Comparison of ENCODE assay signal across 17 cellular contexts in genomic region chr5:157545911-157546310, GRCh38. TPM values are rescaled to one million over a fixed set of nuclear protein-coding genes. Genes with fewer than 3 reads are reported as not detected.
DNase-seq lines count a peak whose midpoint lies in the region; ATAC-seq, FAIRE-seq and TF ChIP-seq lines count a peak whose summit lies in the region.
"Had no signal": no experiment of that assay in that cellular context is flagged by ENCODE, and none has a peak within 500 bp of the region (broad histone marks: within the 10 kb centered on the region; RNA-seq: fewer than 3 reads in every experiment).

No MANE protein-coding gene starts in this region.

- no peak for FAIRE-seq in pancreas (lab: Jason Lieb, UNC)
- FAIRE-seq: A549 had no signal

- no peaks in the 10 kb centered on the region for H3K9me3 ChIP-seq in pancreas
- H3K9me3 ChIP-seq: A549, HAP-1, thyroid gland had no signal

- peak overlapping the region; percentile 97 for H3K27ac Mint-ChIP-seq in activated CD4-positive, alpha-beta T cell treated with anti-CD3 and anti-CD28 coated beads, Interleukin-2, amount 10 ng/mL, durations not matched to agents 24 days and 14 days
- peak overlapping the region; percentile 71 to 99 (median 91) for H3K27ac Mint-ChIP-seq in IgD-negative memory B cell
- no peak overlapping the region for H3K27ac Mint-ChIP-seq in central memory CD8-positive, alpha-beta T cell (ENCODE audit: low read depth)
- H3K27ac Mint-ChIP-seq: immature natural killer cell, neural progenitor cell had no signal

- H3K36me3 ChIP-seq in rectal smooth muscle tissue (ENCODE audit: control insufficient read depth, insufficient read depth, low read length) (no peaks in the 10 kb centered on the region), pancreas (no peaks in the 10 kb centered on the region)
- H3K36me3 ChIP-seq: HAP-1, neural progenitor cell, thyroid gland had no signal

- peaks cover 97% of the 10 kb centered on the region for H3K4me1 Mint-ChIP-seq in activated CD4-positive, alpha-beta T cell treated with anti-CD3 and anti-CD28 coated beads, Interleukin-2, amount 10 ng/mL, durations not matched to agents 24 days and 14 days
- H3K4me1 Mint-ChIP-seq in IgD-negative memory B cell: peaks cover 79 to 92% (median 79%) of the 10 kb centered on the region in 3 donors
- H3K4me1 Mint-ChIP-seq in central memory CD8-positive, alpha-beta T cell: peaks cover 65% of the 10 kb centered on the region

- peaks cover 68% of the 10 kb centered on the region for H3K36me3 Mint-ChIP-seq in activated CD4-positive, alpha-beta T cell treated with anti-CD3 and anti-CD28 coated beads, Interleukin-2, amount 10 ng/mL, durations not matched to agents 24 days and 14 days (ENCODE audit: low read depth)
- peaks cover 13% of the 10 kb centered on the region for H3K36me3 Mint-ChIP-seq in IgD-negative memory B cell
- no peaks in the 10 kb centered on the region for H3K36me3 Mint-ChIP-seq in central memory CD8-positive, alpha-beta T cell (ENCODE audit: insufficient read depth)

- peaks cover 70% of the 10 kb centered on the region for H3K4me1 ChIP-seq in rectal smooth muscle tissue (ENCODE audit: control insufficient read depth, insufficient read depth, low read length)
- H3K4me1 ChIP-seq in pancreas: no peaks in the 10 kb centered on the region
- H3K4me1 ChIP-seq: HAP-1 had no signal

- ATAC-seq in central memory CD8-positive, alpha-beta T cell (replicated peaks; ENCODE audit: extremely low read depth, poor library complexity, severe bottlenecking): no peak
- ATAC-seq in pancreas (no peak), GM19452 (IDR thresholded peaks at IDR 0.05; ENCODE audit: unreplicated experiment) (no peak), SK-N-SH treated with all-trans-retinoic acid at 6 μM for 48 hours (no peak)
- ATAC-seq: A549; activated CD4-positive, CD25-positive, alpha-beta regulatory T cell treated with anti-CD3 and anti-CD28 coated beads, Interleukin-2, amount 50 U/mL, for 24 hours had no signal

- H3K4me3 ChIP-seq in rectal smooth muscle tissue (ENCODE audit: low read length): no peak overlapping the region
- H3K4me3 ChIP-seq in pancreas: no peak overlapping the region
- H3K4me3 ChIP-seq: A549, HAP-1, neural progenitor cell, thyroid gland had no signal

- H3K9ac ChIP-seq in rectal smooth muscle tissue (ENCODE audit: low read length): no peak overlapping the region
- H3K9ac ChIP-seq: neural progenitor cell had no signal

- TF ChIP-seq CTCF in pancreas (IDR thresholded peaks at IDR 0.05): no peak

- H3K27me3 ChIP-seq in rectal smooth muscle tissue (ENCODE audit: control insufficient read depth, insufficient read depth, low read length): no peaks in the 10 kb centered on the region
- no peaks in the 10 kb centered on the region for H3K27me3 ChIP-seq in pancreas
- H3K27me3 ChIP-seq: neural progenitor cell, thyroid gland had no signal

- no peaks in the 10 kb centered on the region for H3K27me3 Mint-ChIP-seq in activated CD4-positive, alpha-beta T cell treated with anti-CD3 and anti-CD28 coated beads, Interleukin-2, amount 10 ng/mL, durations not matched to agents 24 days and 14 days
- peaks cover 5% of the 10 kb centered on the region for H3K27me3 Mint-ChIP-seq in IgD-negative memory B cell
- no peaks in the 10 kb centered on the region for H3K27me3 Mint-ChIP-seq in central memory CD8-positive, alpha-beta T cell

- peak overlapping the region; percentile 79 for H3K27ac ChIP-seq in rectal smooth muscle tissue (ENCODE audit: low read depth, low read length)
- H3K27ac ChIP-seq in pancreas: no peak overlapping the region
- H3K27ac ChIP-seq: neural progenitor cell, RWPE1, thyroid gland had no signal

- DNase-seq in activated CD4-positive, alpha-beta T cell treated with anti-CD3 and anti-CD28 coated beads, Interleukin-2, amount 10 ng/mL, durations not matched to agents 24 days and 14 days: peak; percentile 68
- no peak for DNase-seq in activated CD4-positive, alpha-beta T cell treated with anti-CD3 and anti-CD28 coated beads, Interleukin-2, amount 50 U/mL, for 4 hours
- no peak for DNase-seq in central memory CD8-positive, alpha-beta T cell (ENCODE audit: low spot score in 2 of 2)
- no peak for DNase-seq in pancreas
- DNase-seq: amniotic stem cell, immature natural killer cell, NCI-H2081, thyroid gland had no signal

- H3K9me3 Mint-ChIP-seq in activated CD4-positive, alpha-beta T cell treated with anti-CD3 and anti-CD28 coated beads, Interleukin-2, amount 10 ng/mL, durations not matched to agents 24 days and 14 days: peaks cover 7% of the 10 kb centered on the region
- no peaks in the 10 kb centered on the region for H3K9me3 Mint-ChIP-seq in IgD-negative memory B cell
- H3K9me3 Mint-ChIP-seq in central memory CD8-positive, alpha-beta T cell: no peaks in the 10 kb centered on the region

- peak overlapping the region; percentile 76 for H3K4me3 Mint-ChIP-seq in activated CD4-positive, alpha-beta T cell treated with anti-CD3 and anti-CD28 coated beads, Interleukin-2, amount 10 ng/mL, durations not matched to agents 24 days and 14 days
- peak overlapping the region in 2 of 4 donors; percentile 53 to 87 for H3K4me3 Mint-ChIP-seq in IgD-negative memory B cell
- H3K4me3 Mint-ChIP-seq in central memory CD8-positive, alpha-beta T cell: peak overlapping the region; percentile 68
- H3K4me3 Mint-ChIP-seq: immature natural killer cell, neural progenitor cell had no signal

- WGBS in pancreas, 2 donors: 90 to 91% methylated on average over 4 of the region's 4 CpGs

- intact Hi-C loops in activated CD4-positive, alpha-beta T cell treated with anti-CD3 and anti-CD28 coated beads, Interleukin-2, amount 10 ng/mL, durations not matched to agents 24 days and 14 days (cut with micrococcal nuclease): no loop called here
- intact Hi-C loops in pancreas (cut with DNase I): no loop called here

TF ChIP-seq in SK-N-SH treated with all-trans-retinoic acid at 6 μM for 48 hours, 23 proteins besides CTCF, POLR2A, EP300 and RAD21:
- TF ChIP-seq TSHZ2 (CRISPR knock-in tag; IDR thresholded peaks at IDR 0.05) (no peak), ZC3H10 (CRISPR knock-in tag; IDR thresholded peaks at IDR 0.05) (no peak), ZFP30 (CRISPR knock-in tag; IDR thresholded peaks at IDR 0.05) (no peak), BACH2 (CRISPR knock-in tag; IDR thresholded peaks at IDR 0.05; ENCODE audit: borderline replicate concordance) (no peak), CSDC2 (CRISPR knock-in tag; IDR thresholded peaks at IDR 0.05) (no peak)

RNA-seq across cellular contexts. Expression of gene ADAM19, which starts 29.7 kb away (rescaled TPM):
- 232 TPM in 2 replicates for total RNA-seq in activated CD4-positive, alpha-beta T cell treated with anti-CD3 and anti-CD28 coated beads, Interleukin-2, amount 10 ng/mL, durations not matched to agents 24 days and 14 days
- 45.1 TPM for polyA plus RNA-seq in IgD-negative memory B cell
- 1 to 10 TPM in 2 of 6 donors, under 1 TPM in 4; 0.47 to 3.0 (median 0.83) TPM for total RNA-seq in pancreas
- polyA plus RNA-seq in pancreas: under 1 TPM; 0.38 to 0.65 TPM

Comparison
In these comparisons a context has a peak if more than half of its experiments do, and no peak if none do; other contexts are left out.
1. RNA of gene ADAM19, which starts 29.7 kb away (total RNA-seq): 232 TPM in activated CD4-positive, alpha-beta T cell treated with anti-CD3 and anti-CD28 coated beads, Interleukin-2, amount 10 ng/mL, durations not matched to agents 24 days and 14 days; 0.47 to 3.0 TPM in pancreas; every median in the first group is over 10 times any median in the second.